ENCODE assay signal across 8 cellular contexts in the genomic region with DNA sequence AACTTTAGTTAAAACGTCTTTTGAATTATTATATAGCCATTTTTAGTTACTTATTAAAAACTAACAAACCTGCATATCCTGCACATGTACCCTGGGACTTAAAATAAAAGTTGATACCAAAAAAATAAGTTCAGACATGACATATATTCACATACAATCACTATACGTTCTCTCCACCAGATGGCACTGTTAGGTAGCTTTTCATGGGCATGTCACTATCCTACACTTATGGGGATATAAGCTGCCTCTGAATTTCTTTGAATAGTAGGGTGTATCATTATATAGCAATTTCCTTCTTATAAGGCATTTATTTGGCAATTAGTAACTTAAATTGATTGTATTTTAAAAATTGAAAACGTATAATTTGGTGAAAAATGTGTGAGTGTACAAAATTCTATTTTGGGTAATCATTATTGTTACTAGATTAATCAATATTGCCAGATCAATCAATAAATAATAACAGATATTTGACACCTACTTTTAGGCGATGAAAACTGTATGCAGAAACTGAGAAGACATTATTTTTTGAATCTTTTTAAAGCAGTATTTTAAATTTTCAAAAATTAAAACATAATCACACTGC. TPM values are rescaled to one million over a fixed set of nuclear protein-coding genes. Genes with fewer than 3 reads are reported as not detected.
DNase-seq lines count a peak whose midpoint lies in the region; ATAC-seq, FAIRE-seq and TF ChIP-seq lines count a peak whose summit lies in the region.

No MANE protein-coding gene starts in this region.

- no peak overlapping the region for H3K27ac Mint-ChIP-seq in astrocyte (ENCODE audit: unreplicated experiment)

- no peaks in the 10 kb centered on the region for H3K4me1 Mint-ChIP-seq in astrocyte (ENCODE audit: low read depth, unreplicated experiment)

- no peaks in the 10 kb centered on the region for H3K9me2 ChIP-seq in OCI-LY1 (ENCODE audit: low read depth, low read length)

- H3K36me3 ChIP-seq in KMS-11 (ENCODE audit: insufficient read depth) (no peaks in the 10 kb centered on the region), OCI-LY1 (ENCODE audit: insufficient read depth, low read length) (no peaks in the 10 kb centered on the region), astrocyte (ENCODE audit: insufficient read depth, low read length) (no peaks in the 10 kb centered on the region)

- TF ChIP-seq CTCF in KMS-11 (conservative IDR thresholded peaks at IDR 0.05; ENCODE audit: low read depth, low read length) (peak; percentile 99), OCI-LY1 (IDR thresholded peaks at IDR 0.05; ENCODE audit: low read length) (peak; percentile 76), astrocyte (IDR thresholded peaks at IDR 0.05; ENCODE audit: insufficient read depth, low read depth, low read length) (peak; percentile 63)

- peak; percentile 69 for ATAC-seq in GM21825 (IDR thresholded peaks at IDR 0.05; ENCODE audit: unreplicated experiment)

- H3K27ac ChIP-seq in KMS-11 (no peak overlapping the region), OCI-LY1 (ENCODE audit: low read depth, low read length, poor library complexity, severe bottlenecking) (no peak overlapping the region), astrocyte (ENCODE audit: low read depth, low read length) (no peak overlapping the region)

- peak; percentile 29 for FAIRE-seq in astrocyte (lab: Jason Lieb, UNC)

- H3K9me3 Mint-ChIP-seq in astrocyte (ENCODE audit: unreplicated experiment): no peaks in the 10 kb centered on the region

- H4K20me1 ChIP-seq in KMS-11 (ENCODE audit: insufficient read depth) (no peaks in the 10 kb centered on the region), OCI-LY1 (ENCODE audit: insufficient read depth, low read length) (no peaks in the 10 kb centered on the region), astrocyte (ENCODE audit: insufficient read depth, low read length) (no peaks in the 10 kb centered on the region)

- H2AFZ ChIP-seq in KMS-11 (ENCODE audit: low read depth) (no peak overlapping the region), OCI-LY1 (ENCODE audit: low read length) (no peak overlapping the region), astrocyte (ENCODE audit: low read depth, low read length) (no peak overlapping the region)

- no peak overlapping the region for H3K4me3 Mint-ChIP-seq in astrocyte (ENCODE audit: unreplicated experiment)

- H3K9ac ChIP-seq in KMS-11 (no peak overlapping the region), OCI-LY1 (ENCODE audit: low read length) (no peak overlapping the region), astrocyte (ENCODE audit: low read length) (no peak overlapping the region)

- H3K4me3 ChIP-seq in KMS-11 (IDR thresholded peaks at IDR 0.05; ENCODE audit: insufficient read depth, low read depth, low read length) (no peak overlapping the region), OCI-LY1 (ENCODE audit: low read depth, low read length, poor library complexity, severe bottlenecking) (no peak overlapping the region), astrocyte (ENCODE audit: insufficient read depth, low read depth, low read length) (no peak overlapping the region)

- DNase-seq in activated naive CD4-positive, alpha-beta T cell treated with Interleukin-2 at 50 U/mL for 16 hours: peak; percentile 3
- no peak for DNase-seq in activated naive CD4-positive, alpha-beta T cell (lab: John Stamatoyannopoulos, UW)
- peak; percentile 45 for DNase-seq in astrocyte (ENCODE audit: low read depth)
- peak; percentile 42 for DNase-seq in iPS DF 19.7 (ENCODE audit: low read depth, low spot score)
- peak in 3 of 4 experiments; percentile 15 to 56 (median 20) for DNase-seq in stimulated activated CD4-positive, alpha-beta T cell treated with anti-CD3 and anti-CD28 coated beads, Interleukin-1b, Interleukin-23, amount 100 ng/mL, for 24 hours (ENCODE audit: low read depth in 4 of 4, low spot score in 1 of 4)

- H3K4me1 ChIP-seq in KMS-11 (ENCODE audit: low read depth, poor library complexity, severe bottlenecking) (no peaks in the 10 kb centered on the region), OCI-LY1 (ENCODE audit: insufficient read depth, low read length, severe bottlenecking) (no peaks in the 10 kb centered on the region), astrocyte (ENCODE audit: insufficient read depth, low read length) (no peaks in the 10 kb centered on the region)

- H3K27me3 ChIP-seq in KMS-11 (ENCODE audit: insufficient read depth, low read depth) (no peaks in the 10 kb centered on the region), OCI-LY1 (ENCODE audit: insufficient read depth, low read length) (no peaks in the 10 kb centered on the region), astrocyte (ENCODE audit: insufficient read depth, low read length) (no peaks in the 10 kb centered on the region)

- H3K27me3 Mint-ChIP-seq in astrocyte (ENCODE audit: low read depth, unreplicated experiment): no peaks in the 10 kb centered on the region

- no peak overlapping the region for H3K4me2 ChIP-seq in KMS-11
- H3K4me2 ChIP-seq in OCI-LY1 (ENCODE audit: low read length): no peak overlapping the region
- H3K4me2 ChIP-seq in astrocyte (ENCODE audit: low read length): no peak overlapping the region

- H3F3A ChIP-seq in OCI-LY1 (ENCODE audit: insufficient read depth, low read length): no peaks in the 10 kb centered on the region

- no peaks in the 10 kb centered on the region for H3K36me3 Mint-ChIP-seq in astrocyte (ENCODE audit: low read depth, unreplicated experiment)

- H3K9me3 ChIP-seq in OCI-LY1 (ENCODE audit: low read length) (no peaks in the 10 kb centered on the region), astrocyte (ENCODE audit: insufficient read depth, low read depth, low read length) (no peaks in the 10 kb centered on the region)

- H3K79me2 ChIP-seq in KMS-11 (ENCODE audit: insufficient read depth, low read depth): no peaks in the 10 kb centered on the region
- no peaks in the 10 kb centered on the region for H3K79me2 ChIP-seq in OCI-LY1 (ENCODE audit: insufficient read depth, low read length)
- H3K79me2 ChIP-seq in astrocyte (ENCODE audit: insufficient read depth, low read length): no peaks in the 10 kb centered on the region

RNA-seq across cellular contexts. Expression of a gene that starts 31.8 kb away (rescaled TPM):
- not detected in 2 replicates for total RNA-seq in astrocyte

RNA-seq across cellular contexts. Expression of a gene that starts 55.3 kb away (rescaled TPM):
- not detected in 2 replicates for total RNA-seq in astrocyte

Comparison
In these comparisons a context has a peak if more than half of its experiments do, and no peak if none do; other contexts are left out.
1. DNase-seq: peak in activated naive CD4-positive, alpha-beta T cell treated with Interleukin-2 at 50 U/mL for 16 hours (single experiment), astrocyte (single experiment), iPS DF 19.7 (single experiment) and stimulated activated CD4-positive, alpha-beta T cell treated with anti-CD3 and anti-CD28 coated beads, Interleukin-1b, Interleukin-23, amount 100 ng/mL, for 24 hours (3 of 4); none in activated naive CD4-positive, alpha-beta T cell (0 of 4).
2. Peak in every context shown above with its lines, with median percentiles within 50 percentile points of each other: CTCF ChIP-seq.